In genomic region chr1:53616927-53617326, GRCh38 we compare ENCODE assay signal across 16 cellular contexts.
A peak's percentile ranks its signal among the peaks of the same experiment; 100 is the strongest.
DNase-seq lines count a peak whose midpoint lies in the region; ATAC-seq and TF ChIP-seq lines count a peak whose summit lies in the region.
"Had no signal": no experiment of that assay in that cellular context is flagged by ENCODE, and none has a peak within 500 bp of the region (broad histone marks: within the 10 kb centered on the region; RNA-seq: fewer than 3 reads in every experiment).

No MANE protein-coding gene starts in this region.

- H3K27me3 ChIP-seq in AG04450 (ENCODE audit: control insufficient read depth, insufficient read depth, low read length) = no peaks in the 10 kb centered on the region
- no peaks in the 10 kb centered on the region for H3K27me3 ChIP-seq in H9 (ENCODE audit: insufficient read depth, low read length)
- H3K27me3 ChIP-seq in brain microvascular endothelial cell (replicated peaks) = no peaks in the 10 kb centered on the region
- H3K27me3 ChIP-seq in right lobe of liver = no peaks in the 10 kb centered on the region
- no peaks in the 10 kb centered on the region for H3K27me3 ChIP-seq in naive thymus-derived CD4-positive, alpha-beta T cell (ENCODE audit: control insufficient read depth in 2 of 2, insufficient read depth in 2 of 2, low read length in 2 of 2)

- no peaks in the 10 kb centered on the region for H3K23me2 ChIP-seq in H9 (ENCODE audit: insufficient read length, low read depth, low read length, poor library complexity, severe bottlenecking)

- peak overlapping the region; percentile 61 for H3K27ac ChIP-seq in AG04450 (ENCODE audit: low read depth, low read length)
- no peak overlapping the region for H3K27ac ChIP-seq in H9 (ENCODE audit: insufficient read length, low read depth, low read length)
- H3K27ac ChIP-seq in brain microvascular endothelial cell = no peak overlapping the region
- no peak overlapping the region for H3K27ac ChIP-seq in right lobe of liver
- no peak overlapping the region for H3K27ac ChIP-seq in naive thymus-derived CD4-positive, alpha-beta T cell (ENCODE audit: low read depth, low read length)
- H3K27ac ChIP-seq: C4-2B, KMS-11 had no signal

- no peak overlapping the region for H3K4me2 ChIP-seq in H9 (ENCODE audit: insufficient read depth, insufficient read length, low read length)
- H3K4me2 ChIP-seq: KMS-11 had no signal

- no peaks in the 10 kb centered on the region for H3K36me3 Mint-ChIP-seq in H9 (ENCODE audit: insufficient read depth in 1 of 3, low read depth in 3 of 3)
- H3K36me3 Mint-ChIP-seq in naive thymus-derived CD4-positive, alpha-beta T cell = peaks cover 0 to 4% (median 0%) of the 10 kb centered on the region in 5 donors

- peak; percentile 35; the same call in 1 of the 2 replicates for TF ChIP-seq CTCF in AG04450 (IDR thresholded peaks at IDR 0.05; ENCODE audit: low read depth, low read length)
- peak; percentile 58 for TF ChIP-seq CTCF in H9 (conservative IDR thresholded peaks at IDR 0.05)
- TF ChIP-seq CTCF in brain microvascular endothelial cell (IDR thresholded peaks at IDR 0.05; ENCODE audit: low read depth, low read length, missing control alignments) = peak; percentile 43
- TF ChIP-seq CTCF in right lobe of liver (IDR thresholded peaks at IDR 0.05) = no peak

- no peak overlapping the region for H3K23ac ChIP-seq in H9 (ENCODE audit: insufficient read length, low read depth, low read length)

- no peak overlapping the region for H2BK20ac ChIP-seq in H9 (ENCODE audit: low read depth, low read length, poor library complexity, severe bottlenecking)

- no peak overlapping the region for H2BK15ac ChIP-seq in H9 (ENCODE audit: low read depth, low read length)

- H3K4me1 Mint-ChIP-seq in H9 = peaks cover 8 to 17% of the 10 kb centered on the region in 2 experiments
- no peaks in the 10 kb centered on the region for H3K4me1 Mint-ChIP-seq in naive thymus-derived CD4-positive, alpha-beta T cell
- H3K4me1 Mint-ChIP-seq: stimulated activated naive CD8-positive, alpha-beta T cell treated with anti-CD3 and anti-CD28 coated beads, Interleukin-15, amount 100 ng/mL, for 72 hours had no signal

- no peak overlapping the region for H3K14ac ChIP-seq in H9 (ENCODE audit: insufficient read depth, low read length)

- in situ Hi-C loops in brain microvascular endothelial cell (cut with HindIII; ENCODE audit: low pct_ligation_motif_present, low sequenced_read_pairs) = no loop called here

- H3K27me3 Mint-ChIP-seq in H9 (ENCODE audit: low read depth) = peaks cover 6% of the 10 kb centered on the region
- H3K27me3 Mint-ChIP-seq in naive thymus-derived CD4-positive, alpha-beta T cell = peaks cover 0 to 11% (median 0%) of the 10 kb centered on the region in 5 donors
- H3K27me3 Mint-ChIP-seq: stimulated activated naive CD8-positive, alpha-beta T cell treated with anti-CD3 and anti-CD28 coated beads, Interleukin-15, amount 100 ng/mL, for 72 hours had no signal

- H2AK5ac ChIP-seq in H9 (ENCODE audit: insufficient read length, low read length) = no peak overlapping the region

- peaks cover under 1 to 1% of the 10 kb centered on the region in 2 experiments; a peak in 3 of 5 replicates for H3K9me3 Mint-ChIP-seq in H9
- H3K9me3 Mint-ChIP-seq in naive thymus-derived CD4-positive, alpha-beta T cell = peaks cover 0 to 11% (median 3%) of the 10 kb centered on the region in 11 donors

- DNase-seq in AG04450 (ENCODE audit: low read depth, low spot score) = no peak
- peak; percentile 62 for DNase-seq in H9
- no peak for DNase-seq in brain microvascular endothelial cell
- DNase-seq in right lobe of liver = peak in 2 of 3 donors; percentile 30 to 36
- DNase-seq in HPDE6-E6E7 (ENCODE audit: extremely low spot score) = no peak
- DNase-seq in NCI-H748 treated with DMSO at 0.1 percent for 48 hours (lab: John Stamatoyannopoulos, UW) = no peak
- no peak for DNase-seq in naive thymus-derived CD4-positive, alpha-beta T cell
- DNase-seq in stimulated activated CD4-positive, alpha-beta T cell treated with anti-CD3 and anti-CD28 coated beads, Interleukin-2, amount 100 ng/mL, for 48 hours = no peak
- DNase-seq: amniotic stem cell; effector memory CD4-positive, alpha-beta T cell; left cardiac atrium; NCI-H187 treated with DMSO at 0.1 percent for 48 hours; SHP77; stimulated activated naive CD8-positive, alpha-beta T cell treated with anti-CD3 and anti-CD28 coated beads, Interleukin-15, amount 100 ng/mL, for 72 hours had no signal

- POLR2A ChIA-PET in AG04450 (lab: Yijun Ruan, JAX) = no interaction called here
- POLR2A ChIA-PET in naive thymus-derived CD4-positive, alpha-beta T cell (lab: Charles Lee) = no interaction called here

- H4K20me1 ChIP-seq in H9 (ENCODE audit: control insufficient read depth, insufficient read depth, insufficient read length) = no peaks in the 10 kb centered on the region

- H3K18ac ChIP-seq in H9 (ENCODE audit: insufficient read length, low read depth, low read length) = no peak overlapping the region

- H3K27ac Mint-ChIP-seq in H9 = no peak overlapping the region
- no peak overlapping the region for H3K27ac Mint-ChIP-seq in naive thymus-derived CD4-positive, alpha-beta T cell
- H3K27ac Mint-ChIP-seq: stimulated activated naive CD8-positive, alpha-beta T cell treated with anti-CD3 and anti-CD28 coated beads, Interleukin-15, amount 100 ng/mL, for 72 hours had no signal

- H2BK120ac ChIP-seq in H9 (ENCODE audit: low read depth, low read length, poor library complexity, severe bottlenecking) = no peak overlapping the region

- H3K4me3 Mint-ChIP-seq in H9 = no peak overlapping the region
- H3K4me3 Mint-ChIP-seq in naive thymus-derived CD4-positive, alpha-beta T cell = no peak overlapping the region
- H3K4me3 Mint-ChIP-seq: stimulated activated naive CD8-positive, alpha-beta T cell treated with anti-CD3 and anti-CD28 coated beads, Interleukin-15, amount 100 ng/mL, for 72 hours had no signal

- H3K9ac ChIP-seq in H9 (ENCODE audit: extremely low read depth, insufficient read length, low read length) = no peak overlapping the region
- H3K9ac ChIP-seq: KMS-11 had no signal

- no peak for TF ChIP-seq POLR2A in right lobe of liver (IDR thresholded peaks at IDR 0.05)

- H3K79me2 ChIP-seq in H9 (ENCODE audit: insufficient read depth, low read length) = no peaks in the 10 kb centered on the region

- no peak overlapping the region for H3K56ac ChIP-seq in H9 (ENCODE audit: insufficient read length, low read depth, low read length)

- H3K4ac ChIP-seq in H9 (ENCODE audit: low read depth, low read length) = no peak overlapping the region

- no peak overlapping the region for H3K4me3 ChIP-seq in AG04450 (ENCODE audit: low read depth, low read length)
- H3K4me3 ChIP-seq in brain microvascular endothelial cell (ENCODE audit: low read depth, low read length) = no peak overlapping the region
- no peak overlapping the region for H3K4me3 ChIP-seq in right lobe of liver
- H3K4me3 ChIP-seq in naive thymus-derived CD4-positive, alpha-beta T cell (ENCODE audit: low read length) = no peak overlapping the region

- H4K5ac ChIP-seq in H9 (ENCODE audit: insufficient read length, low read depth, low read length) = no peak overlapping the region

- no peak for ATAC-seq in right lobe of liver
- ATAC-seq in naive thymus-derived CD4-positive, alpha-beta T cell = no peak
- ATAC-seq: left cardiac atrium; stimulated activated naive CD8-positive, alpha-beta T cell treated with anti-CD3 and anti-CD28 coated beads, Interleukin-15, amount 100 ng/mL, for 72 hours had no signal

- H3K9me3 ChIP-seq in AG04450 (ENCODE audit: control insufficient read depth, insufficient read depth, low read length) = peaks cover under 1% of the 10 kb centered on the region; the same call in 1 of the 2 replicates
- H3K9me3 ChIP-seq in H9 (ENCODE audit: control insufficient read depth, low read depth, low read length) = no peaks in the 10 kb centered on the region
- H3K9me3 ChIP-seq in right lobe of liver = no peaks in the 10 kb centered on the region
- peaks cover 0 to under 1% (median 0%) of the 10 kb centered on the region in 3 experiments for H3K9me3 ChIP-seq in naive thymus-derived CD4-positive, alpha-beta T cell (ENCODE audit: control insufficient read depth in 2 of 3, low read length in 3 of 3)

- WGBS in H9 (ENCODE audit: extremely low coverage, insufficient read length, low lambda C conversion rate) = no CpG with 5 or more reads among the region's 2 CpGs
- no CpG with 5 or more reads among the region's 2 CpGs for WGBS in right lobe of liver (ENCODE audit: insufficient coverage, low coverage, low lambda C conversion rate, missing lambda C conversion rate)

- intact Hi-C loops in right lobe of liver (cut with DNase I) = no loop called here
- intact Hi-C loops in naive thymus-derived CD4-positive, alpha-beta T cell (cut with micrococcal nuclease) = no loop called here

- H2AFZ ChIP-seq in H9 (ENCODE audit: low read length) = no peak overlapping the region

- H3T11ph ChIP-seq in H9 (ENCODE audit: low read length) = no peak overlapping the region

- H2BK12ac ChIP-seq in H9 (ENCODE audit: insufficient read length, low read depth, low read length) = no peak overlapping the region

- no peaks in the 10 kb centered on the region for H3K79me1 ChIP-seq in H9 (ENCODE audit: insufficient read depth, low read depth, low read length, poor library complexity, severe bottlenecking)

- H3K4me1 ChIP-seq in H9 (ENCODE audit: insufficient read depth, low read length) = no peaks in the 10 kb centered on the region; the same call in 1 of the 2 replicates
- H3K4me1 ChIP-seq in right lobe of liver = no peaks in the 10 kb centered on the region
- H3K4me1 ChIP-seq in naive thymus-derived CD4-positive, alpha-beta T cell (ENCODE audit: control insufficient read depth in 2 of 2, insufficient read depth in 2 of 2, low read length in 2 of 2) = no peaks in the 10 kb centered on the region

- H3K36me3 ChIP-seq in brain microvascular endothelial cell (replicated peaks) = peaks cover 5% of the 10 kb centered on the region
- H3K36me3 ChIP-seq in right lobe of liver = no peaks in the 10 kb centered on the region
- no peaks in the 10 kb centered on the region for H3K36me3 ChIP-seq in naive thymus-derived CD4-positive, alpha-beta T cell (ENCODE audit: control insufficient read depth in 2 of 3, insufficient read depth in 3 of 3, low read length in 3 of 3)

- CTCF ChIA-PET in AG04450 (lab: Charles Lee) = no interaction called here
- CTCF ChIA-PET in naive thymus-derived CD4-positive, alpha-beta T cell (lab: Charles Lee) = no interaction called here

- H4K91ac ChIP-seq in H9 (ENCODE audit: insufficient read length, low read depth, low read length) = no peak overlapping the region

- H4K8ac ChIP-seq in H9 (replicated peaks; ENCODE audit: insufficient read length, low read depth, low read length) = no peak overlapping the region

- H2BK5ac ChIP-seq in H9 (ENCODE audit: insufficient read length, low read length) = no peak overlapping the region

Comparison
In these comparisons a context has a peak if more than half of its experiments do, and no peak if none do; other contexts are left out.
1. DNase-seq: peak in H9 (single experiment) and right lobe of liver (2 of 3); none in AG04450 (single experiment), brain microvascular endothelial cell (single experiment), HPDE6-E6E7 (single experiment), NCI-H748 treated with DMSO at 0.1 percent for 48 hours (single experiment), naive thymus-derived CD4-positive, alpha-beta T cell (0 of 9) and stimulated activated CD4-positive, alpha-beta T cell treated with anti-CD3 and anti-CD28 coated beads, Interleukin-2, amount 100 ng/mL, for 48 hours (0 of 2).
2. CTCF ChIP-seq: peak in AG04450 (single experiment), H9 (single experiment) and brain microvascular endothelial cell (single experiment); none in right lobe of liver (0 of 4).